Comparison of ENCODE assay signal across 1 cellular context in genomic region chr16:11303405-11304138, GRCh38.
TF ChIP-seq lines count a peak whose summit lies in the region.

No MANE protein-coding gene starts in this region.

TF ChIP-seq in WTC11, 78 proteins besides CTCF, POLR2A, EP300 and RAD21 (continued from another document):
- TF ChIP-seq, protein P1, sequence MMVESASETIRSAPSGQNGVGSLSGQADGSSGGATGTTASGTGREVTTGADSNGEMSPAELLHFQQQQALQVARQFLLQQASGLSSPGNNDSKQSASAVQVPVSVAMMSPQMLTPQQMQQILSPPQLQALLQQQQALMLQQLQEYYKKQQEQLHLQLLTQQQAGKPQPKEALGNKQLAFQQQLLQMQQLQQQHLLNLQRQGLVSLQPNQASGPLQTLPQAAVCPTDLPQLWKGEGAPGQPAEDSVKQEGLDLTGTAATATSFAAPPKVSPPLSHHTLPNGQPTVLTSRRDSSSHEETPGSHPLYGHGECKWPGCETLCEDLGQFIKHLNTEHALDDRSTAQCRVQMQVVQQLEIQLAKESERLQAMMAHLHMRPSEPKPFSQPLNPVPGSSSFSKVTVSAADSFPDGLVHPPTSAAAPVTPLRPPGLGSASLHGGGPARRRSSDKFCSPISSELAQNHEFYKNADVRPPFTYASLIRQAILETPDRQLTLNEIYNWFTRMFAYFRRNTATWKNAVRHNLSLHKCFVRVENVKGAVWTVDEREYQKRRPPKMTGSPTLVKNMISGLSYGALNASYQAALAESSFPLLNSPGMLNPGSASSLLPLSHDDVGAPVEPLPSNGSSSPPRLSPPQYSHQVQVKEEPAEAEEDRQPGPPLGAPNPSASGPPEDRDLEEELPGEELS (CRISPR knock-in tag; IDR thresholded peaks at IDR 0.05) = no peak
TF ChIP-seq in WTC11: peak in this region for 0.
